ENCODE assay signal across 1 cellular context in genomic region chr14:91980157-91980556, GRCh38.
TF ChIP-seq lines count a peak whose summit lies in the region.

No MANE protein-coding gene starts in this region.

TF ChIP-seq in IMR-90, 13 proteins besides CTCF, POLR2A, EP300 and RAD21:
- no peak for TF ChIP-seq MAZ (IDR thresholded peaks at IDR 0.05; ENCODE audit: borderline replicate concordance, low read depth, low read length)
- TF ChIP-seq USF2 (IDR thresholded peaks at IDR 0.05; ENCODE audit: low read depth, low read length): peak; percentile 85
- peak; percentile 88 for TF ChIP-seq FOS (IDR thresholded peaks at IDR 0.05; ENCODE audit: low read depth, low read length)
- no peak for TF ChIP-seq NFE2L2 (IDR thresholded peaks at IDR 0.05; ENCODE audit: low read depth, low read length)
- TF ChIP-seq BHLHE40 (IDR thresholded peaks at IDR 0.05; ENCODE audit: low read depth, low read length): peak; percentile 91
- peak; percentile 65 for TF ChIP-seq MAFK (IDR thresholded peaks at IDR 0.05; ENCODE audit: low read depth, low read length)
